ENCODE assay signal across 9 cellular contexts in the genomic region with DNA sequence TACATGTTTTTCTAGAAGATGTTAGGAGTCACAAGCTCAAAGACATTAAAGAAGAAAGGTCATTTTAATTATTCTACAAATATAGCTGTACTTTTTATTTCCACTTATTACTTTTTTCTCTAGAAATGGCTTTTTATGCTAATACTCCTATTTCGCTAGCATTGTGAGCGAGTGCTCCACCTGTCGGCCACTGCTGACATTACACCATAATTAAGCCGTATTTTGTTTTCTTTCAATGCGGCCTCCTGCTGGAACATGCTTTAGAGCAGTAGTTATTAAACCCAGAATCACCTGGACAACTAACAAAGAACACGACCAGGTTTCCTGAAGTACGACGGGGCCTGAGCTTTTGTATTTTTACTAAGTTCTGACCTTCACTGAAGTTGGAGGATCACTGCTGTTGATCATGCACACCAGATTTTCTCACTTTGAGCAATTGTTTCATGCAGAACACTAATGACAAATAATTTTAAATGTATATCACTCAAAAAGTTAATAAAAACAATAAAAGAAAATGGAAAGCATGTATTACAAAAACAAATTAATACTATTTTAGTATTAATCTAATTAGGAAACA.
A peak's percentile ranks its signal among the peaks of the same experiment; 100 is the strongest.
DNase-seq lines count a peak whose midpoint lies in the region; ATAC-seq and TF ChIP-seq lines count a peak whose summit lies in the region.
"Had no signal": no experiment of that assay in that cellular context is flagged by ENCODE, and none has a peak within 500 bp of the region (broad histone marks: within the 10 kb centered on the region; RNA-seq: fewer than 3 reads in every experiment).

No MANE protein-coding gene starts in this region.

- TF ChIP-seq CTCF in 22Rv1 (IDR thresholded peaks at IDR 0.05) = peak; percentile 93
- TF ChIP-seq CTCF in astrocyte of the spinal cord (IDR thresholded peaks at IDR 0.05; ENCODE audit: low read depth, low read length) = peak; percentile 82

- peak; percentile 53 for ATAC-seq in HG03378 (IDR thresholded peaks at IDR 0.05; ENCODE audit: unreplicated experiment)
- ATAC-seq: left colon had no signal

- DNase-seq in ELR (ENCODE audit: low read depth) = peak; percentile 52
- peak; percentile 10 for DNase-seq in OCI-M2 (lab: John Stamatoyannopoulos, UW; ENCODE audit: unreplicated experiment)
- peak; percentile 57 for DNase-seq in astrocyte of the spinal cord (ENCODE audit: low read depth, low spot score)
- DNase-seq in iris pigment epithelial cell (ENCODE audit: low read depth) = peak; percentile 39
- peak; percentile 1 for DNase-seq in stimulated activated CD8-positive, alpha-beta memory T cell treated with anti-CD3 and anti-CD28 coated beads, Interleukin-12 subunit alpha, Interleukin-12 subunit beta, amount 100 ng/mL, for 1 hour (ENCODE audit: low read depth)
- no peak for DNase-seq in GF-D8 (lab: John Stamatoyannopoulos, UW)

- in situ Hi-C loops in astrocyte of the spinal cord (cut with HindIII; ENCODE audit: low sequenced_read_pairs) = no loop called here

- H3K27ac ChIP-seq in 22Rv1 = no peak overlapping the region

- H3K4me3 ChIP-seq in astrocyte of the spinal cord (ENCODE audit: low read depth, low read length) = no peak overlapping the region
